In the genomic region with DNA sequence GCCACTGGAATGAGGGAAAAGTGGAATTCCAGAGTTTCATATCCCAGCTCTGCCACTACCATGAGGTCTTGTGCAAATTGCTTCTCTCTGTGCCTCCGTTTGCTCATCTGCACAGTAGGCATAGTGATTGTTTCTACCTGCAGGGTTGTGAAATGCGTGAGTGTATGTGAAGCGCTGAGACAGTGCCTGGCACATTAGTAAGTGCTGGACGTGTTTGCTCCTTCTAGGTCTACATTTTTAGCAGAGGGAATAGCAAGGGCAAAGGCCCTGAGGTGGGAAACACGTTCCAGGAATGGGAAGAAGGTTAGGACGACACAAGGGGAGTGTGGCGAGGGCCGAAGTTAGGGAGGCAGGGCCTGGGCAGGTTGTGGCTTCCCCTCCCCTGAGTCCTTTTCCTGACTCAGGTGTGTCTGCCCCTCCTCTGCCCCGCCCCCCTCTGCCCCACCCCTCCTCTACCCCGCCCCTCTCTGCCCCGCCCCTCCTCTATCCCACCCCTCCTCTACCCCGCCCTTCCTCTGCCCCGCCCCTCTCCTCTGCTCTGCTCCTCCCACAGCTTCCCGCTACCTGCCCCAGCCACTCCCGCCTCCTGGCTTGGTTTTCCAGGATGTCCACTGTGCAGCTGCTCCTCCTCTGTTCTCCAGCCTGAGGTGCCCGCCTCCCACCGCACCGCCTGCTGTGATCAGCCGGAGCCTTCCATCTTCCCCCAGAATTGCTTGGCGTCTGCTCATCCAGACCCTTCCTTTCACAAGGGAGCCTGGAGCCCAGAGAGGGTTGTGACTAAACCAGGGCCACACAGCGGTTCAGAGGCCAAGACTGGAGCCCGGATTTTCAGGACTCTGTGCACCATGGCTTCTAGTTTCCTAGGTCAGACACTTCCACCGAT, we compare ENCODE assay signal across 11 cellular contexts. TPM values are rescaled to one million over a fixed set of nuclear protein-coding genes. Genes with fewer than 3 reads are reported as not detected.
DNase-seq lines count a peak whose midpoint lies in the region; ATAC-seq and TF ChIP-seq lines count a peak whose summit lies in the region.
"Had no signal": no experiment of that assay in that cellular context is flagged by ENCODE, and none has a peak within 500 bp of the region (broad histone marks: within the 10 kb centered on the region; RNA-seq: fewer than 3 reads in every experiment).

No MANE protein-coding gene starts in this region.

- H3K4me3 Mint-ChIP-seq in activated CD4-positive, alpha-beta memory T cell treated with anti-CD3 and anti-CD28 coated beads for 36 hours = no peak overlapping the region
- no peak overlapping the region for H3K4me3 Mint-ChIP-seq in activated CD8-positive, alpha-beta T cell treated with anti-CD3 and anti-CD28 coated beads, Interleukin-2, amount 10 ng/mL, durations not matched to agents 7 days and 5 days

- H3K4me2 ChIP-seq in smooth muscle cell = no peak overlapping the region

- H3K27ac Mint-ChIP-seq in activated CD4-positive, alpha-beta memory T cell treated with anti-CD3 and anti-CD28 coated beads for 36 hours = no peak overlapping the region
- no peak overlapping the region for H3K27ac Mint-ChIP-seq in activated CD8-positive, alpha-beta T cell treated with anti-CD3 and anti-CD28 coated beads, Interleukin-2, amount 10 ng/mL, durations not matched to agents 7 days and 5 days

- no peaks in the 10 kb centered on the region for H3K27me3 Mint-ChIP-seq in activated CD4-positive, alpha-beta memory T cell treated with anti-CD3 and anti-CD28 coated beads for 36 hours
- H3K27me3 Mint-ChIP-seq in activated CD8-positive, alpha-beta T cell treated with anti-CD3 and anti-CD28 coated beads, Interleukin-2, amount 10 ng/mL, durations not matched to agents 7 days and 5 days (ENCODE audit: low read depth) = no peaks in the 10 kb centered on the region

- H2AFZ ChIP-seq in smooth muscle cell (ENCODE audit: low read depth) = no peak overlapping the region

- H3K4me3 ChIP-seq in smooth muscle cell = no peak overlapping the region
- H3K4me3 ChIP-seq: SK-N-MC had no signal

- no peak for TF ChIP-seq CTCF in smooth muscle cell (IDR thresholded peaks at IDR 0.05; ENCODE audit: borderline replicate concordance, insufficient read depth, poor library complexity, severe bottlenecking)

- no peak overlapping the region for H3K9ac ChIP-seq in smooth muscle cell (ENCODE audit: low read depth)

- H3K27me3 ChIP-seq in smooth muscle cell (ENCODE audit: low read depth) = no peaks in the 10 kb centered on the region

- WGBS in smooth muscle cell (ENCODE audit: low lambda C conversion rate) = 71% methylated on average over 17 of the region's 23 CpGs

- intact Hi-C loops in activated CD4-positive, alpha-beta memory T cell treated with anti-CD3 and anti-CD28 coated beads for 36 hours (cut with micrococcal nuclease) = no loop called here

- no peak for ATAC-seq in activated CD8-positive, alpha-beta T cell treated with anti-CD3 and anti-CD28 coated beads, Interleukin-2, amount 10 ng/mL, durations not matched to agents 7 days and 5 days

- no peaks in the 10 kb centered on the region for H3K36me3 Mint-ChIP-seq in activated CD4-positive, alpha-beta memory T cell treated with anti-CD3 and anti-CD28 coated beads for 36 hours
- H3K36me3 Mint-ChIP-seq in activated CD8-positive, alpha-beta T cell treated with anti-CD3 and anti-CD28 coated beads, Interleukin-2, amount 10 ng/mL, durations not matched to agents 7 days and 5 days (ENCODE audit: low read depth) = no peaks in the 10 kb centered on the region

- POLR2A ChIA-PET in activated CD4-positive, alpha-beta memory T cell treated with anti-CD3 and anti-CD28 coated beads for 36 hours (lab: Charles Lee) = no interaction called here
- POLR2A ChIA-PET in activated CD8-positive, alpha-beta T cell treated with anti-CD3 and anti-CD28 coated beads, Interleukin-2, amount 10 ng/mL, durations not matched to agents 7 days and 5 days (lab: Charles Lee) = no interaction called here

- H3K27ac ChIP-seq in smooth muscle cell (ENCODE audit: low read depth) = peak overlapping the region; percentile 23
- H3K27ac ChIP-seq: SK-N-MC had no signal

- no peaks in the 10 kb centered on the region for H3K79me2 ChIP-seq in smooth muscle cell (ENCODE audit: low read depth)

- peaks cover 12% of the 10 kb centered on the region for H3K4me1 Mint-ChIP-seq in activated CD4-positive, alpha-beta memory T cell treated with anti-CD3 and anti-CD28 coated beads for 36 hours (ENCODE audit: low read depth)
- H3K4me1 Mint-ChIP-seq in activated CD8-positive, alpha-beta T cell treated with anti-CD3 and anti-CD28 coated beads, Interleukin-2, amount 10 ng/mL, durations not matched to agents 7 days and 5 days (ENCODE audit: low read depth) = peaks cover 23% of the 10 kb centered on the region

- H3K9me3 ChIP-seq in smooth muscle cell (replicated peaks; ENCODE audit: low read depth) = no peaks in the 10 kb centered on the region

- H3K9me3 Mint-ChIP-seq in activated CD4-positive, alpha-beta memory T cell treated with anti-CD3 and anti-CD28 coated beads for 36 hours = peaks cover 3% of the 10 kb centered on the region
- no peaks in the 10 kb centered on the region for H3K9me3 Mint-ChIP-seq in activated CD8-positive, alpha-beta T cell treated with anti-CD3 and anti-CD28 coated beads, Interleukin-2, amount 10 ng/mL, durations not matched to agents 7 days and 5 days (ENCODE audit: insufficient read depth)

- CTCF ChIA-PET in activated CD4-positive, alpha-beta memory T cell treated with anti-CD3 and anti-CD28 coated beads for 36 hours (lab: Charles Lee) = no interaction called here
- CTCF ChIA-PET in activated CD8-positive, alpha-beta T cell treated with anti-CD3 and anti-CD28 coated beads, Interleukin-2, amount 10 ng/mL, durations not matched to agents 7 days and 5 days (lab: Charles Lee) = interaction anchor here (2.0 kb wide), 1 partner anchor 52 kb away, joined by 5 read pairs; no protein-coding TSS in a partner anchor

- DNase-seq in NCI-H1436 (lab: John Stamatoyannopoulos, UW) = peak; percentile 10
- DNase-seq in NCI-H1436 treated with DMSO at 0.1 percent for 48 hours (lab: John Stamatoyannopoulos, UW) = no peak
- peak; percentile 79 for DNase-seq in NCI-H82 (lab: John Stamatoyannopoulos, UW)
- DNase-seq in glomerular visceral epithelial cell (ENCODE audit: extremely low spot score) = peak; percentile 18
- DNase-seq in smooth muscle cell (lab: John Stamatoyannopoulos, UW; ENCODE audit: unreplicated experiment) = no peak
- no peak for DNase-seq in activated CD4-positive, alpha-beta memory T cell treated with anti-CD3 and anti-CD28 coated beads for 36 hours
- no peak for DNase-seq in cerebellar nuclear complex (lab: John Stamatoyannopoulos, UW)
- DNase-seq in activated CD8-positive, alpha-beta T cell treated with anti-CD3 and anti-CD28 coated beads, Interleukin-2, amount 10 ng/mL, durations not matched to agents 7 days and 5 days = no peak
- DNase-seq: activated CD8-positive, alpha-beta memory T cell treated with anti-CD3 and anti-CD28 coated beads, Interleukin-2, amount 50 U/mL, for 4 hours; stimulated activated CD4-positive, alpha-beta T cell treated with anti-CD3 and anti-CD28 coated beads, Interleukin-4, amount 100 ng/mL, for 4 hours had no signal

- no peaks in the 10 kb centered on the region for H4K20me1 ChIP-seq in smooth muscle cell (ENCODE audit: low read depth)

- no peaks in the 10 kb centered on the region for H3K36me3 ChIP-seq in smooth muscle cell (ENCODE audit: low read depth)

- H3K4me1 ChIP-seq in smooth muscle cell (ENCODE audit: low read depth) = peaks cover 5% of the 10 kb centered on the region

- peaks cover 17% of the 10 kb centered on the region for H3F3A ChIP-seq in smooth muscle cell (ENCODE audit: low read depth)

RNA-seq across cellular contexts. Expression of a gene that starts 31.1 kb away (rescaled TPM):
- total RNA-seq in smooth muscle cell = 41.6 and 42.6 TPM in 2 replicates
- 37.9 and 44.0 TPM in 2 replicates for polyA plus RNA-seq in smooth muscle cell
- total RNA-seq in activated CD4-positive, alpha-beta memory T cell treated with anti-CD3 and anti-CD28 coated beads for 36 hours = under 1 TPM; 0.07 to 0.24 TPM
- 1 to 10 TPM in 1 of 2 experiments, under 1 TPM in 1; 0.97 to 1.2 TPM for total RNA-seq in activated CD8-positive, alpha-beta T cell treated with anti-CD3 and anti-CD28 coated beads, Interleukin-2, amount 10 ng/mL, durations not matched to agents 7 days and 5 days

Comparison
In these comparisons a context has a peak if more than half of its experiments do, and no peak if none do; other contexts are left out.
1. DNase-seq: peak in NCI-H1436 (single experiment), NCI-H82 (single experiment) and glomerular visceral epithelial cell (single experiment); none in NCI-H1436 treated with DMSO at 0.1 percent for 48 hours (single experiment), smooth muscle cell (single experiment), activated CD4-positive, alpha-beta memory T cell treated with anti-CD3 and anti-CD28 coated beads for 36 hours (single experiment), cerebellar nuclear complex (0 of 2) and activated CD8-positive, alpha-beta T cell treated with anti-CD3 and anti-CD28 coated beads, Interleukin-2, amount 10 ng/mL, durations not matched to agents 7 days and 5 days (single experiment).
2. RNA of a gene that starts 31.1 kb away (total RNA-seq): 41.6 to 42.6 TPM in smooth muscle cell; 0.97 to 1.2 TPM in activated CD8-positive, alpha-beta T cell treated with anti-CD3 and anti-CD28 coated beads, Interleukin-2, amount 10 ng/mL, durations not matched to agents 7 days and 5 days and 0.07 to 0.24 TPM in activated CD4-positive, alpha-beta memory T cell treated with anti-CD3 and anti-CD28 coated beads for 36 hours; every median in the first group is over 10 times any median in the second.